ENCODE assay signal across 10 cellular contexts in genomic region chr20:19974621-19975435, GRCh38. TPM values are rescaled to one million over a fixed set of nuclear protein-coding genes. Genes with fewer than 3 reads are reported as not detected.
DNase-seq lines count a peak whose midpoint lies in the region; ATAC-seq and TF ChIP-seq lines count a peak whose summit lies in the region.
"Had no signal": no experiment of that assay in that cellular context is flagged by ENCODE, and none has a peak within 500 bp of the region (broad histone marks: within the 10 kb centered on the region; RNA-seq: fewer than 3 reads in every experiment).

No MANE protein-coding gene starts in this region.

- H3K4me2 ChIP-seq in PC-9, result peak overlapping the region; percentile 92

- H3K4me3 Mint-ChIP-seq in CD4-positive, alpha-beta T cell, result no peak overlapping the region
- H3K4me3 Mint-ChIP-seq: IgD-negative memory B cell, naive B cell had no signal

- peaks cover 22% of the 10 kb centered on the region for H3K4me1 Mint-ChIP-seq in CD4-positive, alpha-beta T cell (ENCODE audit: low read depth)

- H3K4me3 ChIP-seq in PC-9 (peak overlapping the region; percentile 93), esophagus squamous epithelium (peak overlapping the region; percentile 45 to 77 (median 66))

- no peaks in the 10 kb centered on the region for H3K36me3 Mint-ChIP-seq in CD4-positive, alpha-beta T cell (ENCODE audit: low read depth)
- H3K36me3 Mint-ChIP-seq: IgD-negative memory B cell had no signal

- CTCF ChIA-PET in PC-9 (lab: Charles Lee), result interaction anchor here (0.5 to 1.7 kb wide), 8 partner anchors 18 to 260 kb away, joined by 3 to 10 read pairs (median 4); no protein-coding TSS in a partner anchor
- CTCF ChIA-PET in CD4-positive, alpha-beta T cell (lab: Charles Lee), result no interaction called here

- ATAC-seq in HG03196 (IDR thresholded peaks at IDR 0.05; ENCODE audit: unreplicated experiment), result no peak
- ATAC-seq in CD4-positive, alpha-beta T cell (ENCODE audit: poor library complexity), result no peak

- TF ChIP-seq CTCF in PC-9 (conservative IDR thresholded peaks at IDR 0.05) (no peak), esophagus squamous epithelium (IDR thresholded peaks at IDR 0.05) (no peak)
- no peak for TF ChIP-seq CTCF in CD4-positive, alpha-beta T cell (IDR thresholded peaks at IDR 0.05)

- no peaks in the 10 kb centered on the region for H3K9me2 ChIP-seq in PC-9 (ENCODE audit: insufficient read depth)

- TF ChIP-seq POLR2A in esophagus squamous epithelium (IDR thresholded peaks at IDR 0.05), result peak in 2 of 4 donors; percentile 67 to 68

- WGBS in esophagus squamous epithelium, 2 donors, result 9 to 30% methylated on average over 2 to 15 of the region's 44 CpGs

- H3K36me3 ChIP-seq in PC-9 (ENCODE audit: low read depth), result peaks cover 9% of the 10 kb centered on the region; the same call in 1 of the 2 replicates
- peaks cover 0 to 38% (median 8%) of the 10 kb centered on the region in 3 donors for H3K36me3 ChIP-seq in esophagus squamous epithelium

- BruUV-seq in PC-9 (replicated peaks; lab: Mats Ljungman, UMichigan), result no TSS peak

- H3K27ac ChIP-seq in PC-9 (peak overlapping the region; percentile 95), esophagus squamous epithelium (peak overlapping the region; percentile 87 to 97 (median 95))
- H3K27ac ChIP-seq in CD4-positive, alpha-beta T cell (ENCODE audit: low read depth, low read length), result no peak overlapping the region

- no peaks in the 10 kb centered on the region for H4K20me1 ChIP-seq in PC-9 (ENCODE audit: insufficient read depth)

- intact Hi-C loops in PC-9 (cut with micrococcal nuclease; ENCODE audit: unreplicated experiment), result loop anchor here (1.0 to 2.0 kb wide), 6 partner anchors 18 to 282 kb away; no protein-coding TSS in a partner anchor
- intact Hi-C loops in esophagus squamous epithelium (cut with DNase I), result no loop called here
- intact Hi-C loops in CD4-positive, alpha-beta T cell (cut with DNase I, micrococcal nuclease), result no loop called here

- DNase-seq in GOT3 (lab: John Stamatoyannopoulos, UW) (peak; percentile 74), PC-9 (peak; percentile 84 to 93), esophagus squamous epithelium (lab: John Stamatoyannopoulos, UW) (no peak), myocyte (ENCODE audit: low read depth) (peak; percentile 93)
- DNase-seq in CD4-positive, alpha-beta T cell, result no peak
- no peak for DNase-seq in activated CD4-positive, alpha-beta T cell treated with anti-CD3 and anti-CD28 coated beads, Interleukin-2, amount 50 U/mL, for 1 hour
- no peak for DNase-seq in stimulated activated naive CD4-positive, alpha-beta T cell (lab: John Stamatoyannopoulos, UW)
- DNase-seq: naive B cell had no signal

- H3F3A ChIP-seq in PC-9 (ENCODE audit: insufficient read depth, low read depth), result peaks cover 56% of the 10 kb centered on the region

- H3K4me1 ChIP-seq in PC-9 (replicated peaks; ENCODE audit: insufficient read depth) (peaks cover 47% of the 10 kb centered on the region), esophagus squamous epithelium (peaks cover 35 to 71% (median 43%) of the 10 kb centered on the region in 3 donors)

- H3K9me3 Mint-ChIP-seq in CD4-positive, alpha-beta T cell, result peaks cover 2% of the 10 kb centered on the region
- H3K9me3 Mint-ChIP-seq: naive B cell had no signal

- H3K27me3 ChIP-seq in PC-9 (ENCODE audit: insufficient read depth, low read depth), result no peaks in the 10 kb centered on the region
- H3K27me3 ChIP-seq in esophagus squamous epithelium, result no peaks in the 10 kb centered on the region
- no peaks in the 10 kb centered on the region for H3K27me3 ChIP-seq in CD4-positive, alpha-beta T cell (ENCODE audit: control insufficient read depth, insufficient read depth, low read length)

- POLR2A ChIA-PET in PC-9 (lab: Charles Lee; ENCODE audit: unreplicated experiment), result interaction anchor here (0.6 to 2.1 kb wide), 7 partner anchors 18 to 237 kb away, joined by 3 to 26 read pairs (median 8); no protein-coding TSS in a partner anchor
- POLR2A ChIA-PET in CD4-positive, alpha-beta T cell (lab: Charles Lee), result no interaction called here

- peaks cover 45% of the 10 kb centered on the region for H3K79me2 ChIP-seq in PC-9 (ENCODE audit: low read depth)

- H3K27me3 Mint-ChIP-seq in CD4-positive, alpha-beta T cell, result peaks cover 8% of the 10 kb centered on the region
- H3K27me3 Mint-ChIP-seq: naive B cell had no signal

- H3K9me3 ChIP-seq in PC-9 (ENCODE audit: insufficient read depth, low read depth), result no peaks in the 10 kb centered on the region
- no peaks in the 10 kb centered on the region for H3K9me3 ChIP-seq in esophagus squamous epithelium
- H3K9me3 ChIP-seq in CD4-positive, alpha-beta T cell (ENCODE audit: control insufficient read depth, low read length), result no peaks in the 10 kb centered on the region

- H3K27ac Mint-ChIP-seq in CD4-positive, alpha-beta T cell, result no peak overlapping the region

- H2AFZ ChIP-seq in PC-9, result peak overlapping the region; percentile 68

RNA-seq across cellular contexts. Expression of gene NAA20, which starts 42.3 kb away (rescaled TPM):
- 167 and 168 TPM in 2 replicates for total RNA-seq in PC-9 (2021)
- 100 to 1,000 TPM; 115 to 164 (median 139) TPM for total RNA-seq in esophagus squamous epithelium
- 42.2 and 62.3 TPM in 2 replicates for total RNA-seq in myocyte
- polyA plus RNA-seq in myocyte (2012), result 72.3 TPM
- total RNA-seq in CD4-positive, alpha-beta T cell, result 10 to 100 TPM; 18.8 to 18.9 TPM

Comparison
In these comparisons a context has a peak if more than half of its experiments do, and no peak if none do; other contexts are left out.
1. DNase-seq: peak in GOT3 (single experiment), PC-9 (2 of 2) and myocyte (single experiment); none in esophagus squamous epithelium (single experiment), CD4-positive, alpha-beta T cell (0 of 10), activated CD4-positive, alpha-beta T cell treated with anti-CD3 and anti-CD28 coated beads, Interleukin-2, amount 50 U/mL, for 1 hour (single experiment) and stimulated activated naive CD4-positive, alpha-beta T cell (0 of 6).